9 cellular contexts compared by ENCODE assay signal in genomic region chr19:58056861-58057260, GRCh38. TPM values are rescaled to one million over a fixed set of nuclear protein-coding genes. Genes with fewer than 3 reads are reported as not detected.
"Had no signal": no experiment of that assay in that cellular context is flagged by ENCODE, and none has a peak within 500 bp of the region (broad histone marks: within the 10 kb centered on the region; RNA-seq: fewer than 3 reads in every experiment).

No MANE protein-coding gene starts in this region.

- DNase-seq: HFFc6, IMR-90 had no signal

- H3K36me3 ChIP-seq: HAP-1 had no signal

- FAIRE-seq: HTR-8/SVneo, K562 had no signal

- H3K4me3 ChIP-seq: GM23338, HAP-1, K562 had no signal

- H3K4me3 Mint-ChIP-seq: GM23338, HFFc6 had no signal

- H3K4me2 ChIP-seq: GM23338 had no signal

- H3K27ac Mint-ChIP-seq: GM23338, HFFc6 had no signal

- H3K4me1 ChIP-seq: HAP-1 had no signal

RNA-seq across cellular contexts. Expression of gene ZNF135, which starts 2.2 kb away (rescaled TPM):
- total RNA-seq: H4, HT-29, K562 had no signal
- polyA plus RNA-seq: K562 had no signal

RNA-seq across cellular contexts. Expression of gene ZSCAN1, which starts 23.0 kb away (rescaled TPM):
- total RNA-seq: H4, H7, HFFc6, HT-29, IMR-90, K562 had no signal
- polyA plus RNA-seq: IMR-90, K562 had no signal

RNA-seq across cellular contexts. Expression of gene ZSCAN18, which starts 41.2 kb away (rescaled TPM):
- total RNA-seq: HT-29 had no signal

RNA-seq across cellular contexts. Expression of gene ZNF606, which starts 54.2 kb away (rescaled TPM):
- total RNA-seq: HT-29 had no signal
